Comparison of ENCODE assay signal across 8 cellular contexts in genomic region chr1:2046225-2046917, GRCh38. TPM values are rescaled to one million over a fixed set of nuclear protein-coding genes. Genes with fewer than 3 reads are reported as not detected.
DNase-seq lines count a peak whose midpoint lies in the region; ATAC-seq and TF ChIP-seq lines count a peak whose summit lies in the region.

No MANE protein-coding gene starts in this region.

- H3K4me3 ChIP-seq in dorsolateral prefrontal cortex (no peak overlapping the region), mucosa of descending colon (no peak overlapping the region)

- H3K9me3 Mint-ChIP-seq in Calu3 (ENCODE audit: low read depth, unreplicated experiment), result no peaks in the 10 kb centered on the region

- H3K36me3 ChIP-seq in mucosa of descending colon (ENCODE audit: low read depth), result no peaks in the 10 kb centered on the region

- H3K4me1 Mint-ChIP-seq in Calu3 (ENCODE audit: low read depth, unreplicated experiment), result peaks cover 17% of the 10 kb centered on the region

- H3K4me1 ChIP-seq in mucosa of descending colon (ENCODE audit: low read depth), result peaks cover 47% of the 10 kb centered on the region

- no peak overlapping the region for H3K27ac Mint-ChIP-seq in Calu3 (ENCODE audit: unreplicated experiment)

- in situ Hi-C loops in KBM-7 (cut with MboI; ENCODE audit: low pct_unique_long_range_greater_than_20kb, low sequenced_read_pairs), result loop anchor here (10.0 kb wide), 1 partner anchor 92 kb away; no protein-coding TSS in a partner anchor

- ATAC-seq in mucosa of descending colon (peak; percentile 53), GM21423 (IDR thresholded peaks at IDR 0.05; ENCODE audit: unreplicated experiment) (no peak), HG02798 (IDR thresholded peaks at IDR 0.05; ENCODE audit: poor library complexity, unreplicated experiment) (no peak), GM21526 (IDR thresholded peaks at IDR 0.05; ENCODE audit: low FRiP score, unreplicated experiment) (no peak)

- H3K4me3 Mint-ChIP-seq in Calu3 (ENCODE audit: low read depth, unreplicated experiment), result no peak overlapping the region

- DNase-seq in Calu3 (peak; percentile 90), KBM-7 (peak; percentile 59), T-helper 9 cell (peak; percentile 30), dorsolateral prefrontal cortex (peak in 3 of 10 donors; percentile 65 to 69 (median 66)), mucosa of descending colon (peak; percentile 85 to 92 (median 91))

- no TSS peak for BruUV-seq in Calu3 (replicated peaks; lab: Mats Ljungman, UMichigan)

- peaks cover 0 to 43% (median 30%) of the 10 kb centered on the region in 45 donors for H3K27me3 ChIP-seq in dorsolateral prefrontal cortex

- H3K27me3 Mint-ChIP-seq in Calu3 (ENCODE audit: unreplicated experiment), result peaks cover 40% of the 10 kb centered on the region

- H3K36me3 Mint-ChIP-seq in Calu3 (ENCODE audit: insufficient read depth, unreplicated experiment), result peaks cover 27% of the 10 kb centered on the region

- H3K9me3 ChIP-seq in mucosa of descending colon, result no peaks in the 10 kb centered on the region

- peak; percentile 70 for TF ChIP-seq CTCF in Calu3 (IDR thresholded peaks at IDR 0.05; ENCODE audit: unreplicated experiment)
- peak in 54 of 56 donors; percentile 35 to 77 (median 62) for TF ChIP-seq CTCF in dorsolateral prefrontal cortex (IDR thresholded peaks at IDR 0.05 in 54 of 56, conservative IDR thresholded peaks at IDR 0.05 in 2 of 56; ENCODE audit: low read depth in 1 of 56, partially characterized antibody in 56 of 56)
- peak; percentile 78 for TF ChIP-seq CTCF in mucosa of descending colon (IDR thresholded peaks at IDR 0.05)

- H3K27ac ChIP-seq in dorsolateral prefrontal cortex, result no peak overlapping the region

- intact Hi-C loops in Calu3 (cut with micrococcal nuclease; ENCODE audit: unreplicated experiment) (loop anchor here (5.0 kb wide), 1 partner anchor 84 kb away; no protein-coding TSS in a partner anchor), dorsolateral prefrontal cortex (cut with DNase I) (loop anchor here (5.0 kb wide), 1 partner anchor 104 kb away; no protein-coding TSS in a partner anchor), mucosa of descending colon (cut with DNase I, micrococcal nuclease) (loop anchor here (10.0 kb wide), 1 partner anchor 102 kb away; no protein-coding TSS in a partner anchor)

- CTCF ChIA-PET in Calu3 (lab: Charles Lee), result interaction anchor here (1.0 kb wide), 1 partner anchor 137 kb away, joined by 4 read pairs; no protein-coding TSS in a partner anchor

RNA-seq across cellular contexts. Expression of gene PRKCZ, which starts 3.8 kb away (rescaled TPM):
- total RNA-seq in Calu3 (2022), result 26.0 and 27.4 TPM in 2 replicates
- total RNA-seq in dorsolateral prefrontal cortex, result 100 to 1,000 TPM; 113 to 225 (median 176) TPM
- 10 to 100 TPM; 38.9 to 80.2 (median 53.7) TPM for total RNA-seq in mucosa of descending colon

RNA-seq across cellular contexts. Expression of gene GABRD, which starts 27.2 kb away (rescaled TPM):
- total RNA-seq in Calu3 (2022) (0.81 TPM in 1 of 2 replicates, not detected in the other), dorsolateral prefrontal cortex (100 to 1,000 TPM in 62 of 120 experiments, 10 to 100 TPM in 58; 24.7 to 182 (median 102) TPM), mucosa of descending colon (not detected)

RNA-seq across cellular contexts. Expression of gene CFAP74, which starts 42.8 kb away (rescaled TPM):
- total RNA-seq in Calu3 (2022) (not detected in 2 replicates), dorsolateral prefrontal cortex (10 to 100 TPM in 85 of 120 experiments, 1 to 10 TPM in 35; 3.1 to 23.8 (median 12.0) TPM), mucosa of descending colon (under 1 TPM in 2 of 3 donors, not detected in 1; 0.06 to 0.13 TPM)

Comparison
In these comparisons a context has a peak if more than half of its experiments do, and no peak if none do; other contexts are left out.
1. RNA of gene GABRD, which starts 27.2 kb away (total RNA-seq): 24.7 to 182 TPM in dorsolateral prefrontal cortex; not detected in mucosa of descending colon and 0.81 TPM in Calu3; every median in the first group is over 10 times any median in the second.
2. Peak in every context shown above with its lines, with median percentiles within 50 percentile points of each other: CTCF ChIP-seq.